In genomic region chr4:118005883-118006282, GRCh38 we compare ENCODE assay signal across 33 cellular contexts. TPM values are rescaled to one million over a fixed set of nuclear protein-coding genes. Genes with fewer than 3 reads are reported as not detected.
A peak's percentile ranks its signal among the peaks of the same experiment; 100 is the strongest.
DNase-seq lines count a peak whose midpoint lies in the region; ATAC-seq and TF ChIP-seq lines count a peak whose summit lies in the region.
"Had no signal": no experiment of that assay in that cellular context is flagged by ENCODE, and none has a peak within 500 bp of the region (broad histone marks: within the 10 kb centered on the region; RNA-seq: fewer than 3 reads in every experiment).

No MANE protein-coding gene starts in this region.

- no peaks in the 10 kb centered on the region for H3K79me1 ChIP-seq in mesenchymal stem cell (replicated peaks; ENCODE audit: low read length, poor library complexity, severe bottlenecking)

- no peak overlapping the region for H2AFZ ChIP-seq in mesenchymal stem cell (ENCODE audit: low read depth, low read length)

- H2BK5ac ChIP-seq in mesenchymal stem cell (ENCODE audit: low read depth, low read length, poor library complexity, severe bottlenecking): no peak overlapping the region

- no TSS peak for BruUV-seq in A673 (replicated peaks; lab: Mats Ljungman, UMichigan)

- H3K27me3 Mint-ChIP-seq in activated CD8-positive, alpha-beta memory T cell treated with anti-CD3 and anti-CD28 coated beads, Interleukin-2, amount 10 ng/mL, durations not matched to agents 7 days and 5 days: no peaks in the 10 kb centered on the region
- H3K27me3 Mint-ChIP-seq: activated naive CD4-positive, alpha-beta T cell treated with anti-CD3 and anti-CD28 coated beads, Interleukin-2, amount 50 U/mL, for 24 hours; CD4-positive, alpha-beta memory T cell had no signal

- no peaks in the 10 kb centered on the region for H3K4me1 Mint-ChIP-seq in activated CD8-positive, alpha-beta memory T cell treated with anti-CD3 and anti-CD28 coated beads, Interleukin-2, amount 10 ng/mL, durations not matched to agents 7 days and 5 days
- H3K4me1 Mint-ChIP-seq: activated naive CD4-positive, alpha-beta T cell treated with anti-CD3 and anti-CD28 coated beads, Interleukin-2, amount 50 U/mL, for 24 hours; CD4-positive, alpha-beta memory T cell; immature natural killer cell had no signal

- no peak overlapping the region for H3K14ac ChIP-seq in mesenchymal stem cell (ENCODE audit: low read length in 2 of 2)

- no peak overlapping the region for H3K4ac ChIP-seq in mesenchymal stem cell (ENCODE audit: low read depth in 1 of 2, low read length in 2 of 2)

- CTCF ChIA-PET in A673 (lab: Charles Lee): no interaction called here
- CTCF ChIA-PET in activated CD8-positive, alpha-beta memory T cell treated with anti-CD3 and anti-CD28 coated beads, Interleukin-2, amount 10 ng/mL, durations not matched to agents 7 days and 5 days (lab: Charles Lee): no interaction called here

- H3K36me3 Mint-ChIP-seq in activated CD8-positive, alpha-beta memory T cell treated with anti-CD3 and anti-CD28 coated beads, Interleukin-2, amount 10 ng/mL, durations not matched to agents 7 days and 5 days: no peaks in the 10 kb centered on the region
- H3K36me3 Mint-ChIP-seq: activated naive CD4-positive, alpha-beta T cell treated with anti-CD3 and anti-CD28 coated beads, Interleukin-2, amount 50 U/mL, for 24 hours; CD4-positive, alpha-beta memory T cell; immature natural killer cell had no signal

- H3K27ac ChIP-seq in A673 (ENCODE audit: low read depth, low read length, poor library complexity, severe bottlenecking): no peak overlapping the region
- H3K27ac ChIP-seq in mesenchymal stem cell (ENCODE audit: low read length, poor library complexity, severe bottlenecking): no peak overlapping the region
- H3K27ac ChIP-seq: cardiac muscle cell, coronary artery, esophagus muscularis mucosa, psoas muscle, stomach, thyroid gland had no signal

- POLR2A ChIA-PET in A673 (lab: Charles Lee; ENCODE audit: low non-redundant PET): no interaction called here

- no peak for ATAC-seq in GM19467 (IDR thresholded peaks at IDR 0.05; ENCODE audit: unreplicated experiment)
- no peak for ATAC-seq in GM21825 (IDR thresholded peaks at IDR 0.05; ENCODE audit: unreplicated experiment)
- ATAC-seq in activated CD8-positive, alpha-beta memory T cell treated with anti-CD3 and anti-CD28 coated beads, Interleukin-2, amount 10 ng/mL, durations not matched to agents 7 days and 5 days: no peak
- ATAC-seq: K562, left colon, psoas muscle had no signal

- in situ Hi-C loops in astrocyte of the cerebellum (cut with HindIII; ENCODE audit: low sequenced_read_pairs): no loop called here

- no peaks in the 10 kb centered on the region for H3K4me1 ChIP-seq in A673 (ENCODE audit: insufficient read depth, low read length, poor library complexity, severe bottlenecking)
- no peaks in the 10 kb centered on the region for H3K4me1 ChIP-seq in mesenchymal stem cell (ENCODE audit: control insufficient read depth, insufficient read depth, low read depth, low read length)
- H3K4me1 ChIP-seq: esophagus muscularis mucosa, psoas muscle, stomach, thyroid gland had no signal

- no peak overlapping the region for H3K27ac Mint-ChIP-seq in activated CD8-positive, alpha-beta memory T cell treated with anti-CD3 and anti-CD28 coated beads, Interleukin-2, amount 10 ng/mL, durations not matched to agents 7 days and 5 days
- H3K27ac Mint-ChIP-seq: activated naive CD4-positive, alpha-beta T cell treated with anti-CD3 and anti-CD28 coated beads, Interleukin-2, amount 50 U/mL, for 24 hours; CD4-positive, alpha-beta memory T cell; immature natural killer cell had no signal

- intact Hi-C loops in A673 (cut with micrococcal nuclease; ENCODE audit: unreplicated experiment): no loop called here

- no peaks in the 10 kb centered on the region for H3K9me3 Mint-ChIP-seq in activated CD8-positive, alpha-beta memory T cell treated with anti-CD3 and anti-CD28 coated beads, Interleukin-2, amount 10 ng/mL, durations not matched to agents 7 days and 5 days (ENCODE audit: low read depth)
- H3K9me3 Mint-ChIP-seq: activated naive CD4-positive, alpha-beta T cell treated with anti-CD3 and anti-CD28 coated beads, Interleukin-2, amount 50 U/mL, for 24 hours; CD4-positive, alpha-beta memory T cell had no signal

- no peak overlapping the region for H3K23ac ChIP-seq in mesenchymal stem cell (ENCODE audit: low read length in 2 of 2)

- 100% methylated on average over 3 of the region's 3 CpGs for WGBS in mesenchymal stem cell

- TF ChIP-seq CTCF in A673 (conservative IDR thresholded peaks at IDR 0.05; ENCODE audit: low read depth, low read length): peak; percentile 30; the same call in 1 of the 2 replicates
- TF ChIP-seq CTCF in astrocyte of the cerebellum (IDR thresholded peaks at IDR 0.05; ENCODE audit: low read depth, low read length, missing control alignments): peak; percentile 26

- no peak overlapping the region for H4K91ac ChIP-seq in mesenchymal stem cell (ENCODE audit: low read length)

- H3K9ac ChIP-seq in mesenchymal stem cell (ENCODE audit: low read length): no peak overlapping the region

- no peak for DNase-seq in A673 (ENCODE audit: low spot score)
- peak; percentile 5 for DNase-seq in NCI-H69 (lab: John Stamatoyannopoulos, UW)
- no peak for DNase-seq in astrocyte of the cerebellum (ENCODE audit: low read depth)
- DNase-seq in mesenchymal stem cell: peak; percentile 9
- no peak for DNase-seq in DMS53 (lab: John Stamatoyannopoulos, UW)
- DNase-seq in activated CD8-positive, alpha-beta memory T cell treated with anti-CD3 and anti-CD28 coated beads, Interleukin-2, amount 10 ng/mL, durations not matched to agents 7 days and 5 days: no peak
- DNase-seq: activated CD4-positive, alpha-beta T cell treated with anti-CD3 and anti-CD28 coated beads, Interleukin-2, amount 50 U/mL, for 48 hours; activated CD8-positive, alpha-beta memory T cell treated with anti-CD3 and anti-CD28 coated beads, Interleukin-2, amount 50 U/mL, for 48 hours; AML-193; amygdala; CD4-positive, alpha-beta memory T cell; effector memory CD4-positive, alpha-beta T cell; foreskin melanocyte; HCEC 1CT; immature natural killer cell; left colon; mammary epithelial cell; MM.1S; NCI-H1417 treated with DMSO at 0.1 percent for 48 hours; NCI-H510A treated with DMSO at 0.1 percent for 48 hours; psoas muscle; SHP77; stomach; thyroid gland had no signal

- H2BK15ac ChIP-seq in mesenchymal stem cell (ENCODE audit: low read depth, poor library complexity, severe bottlenecking): no peak overlapping the region

- no peak overlapping the region for H3K18ac ChIP-seq in mesenchymal stem cell (ENCODE audit: low read depth in 1 of 2, low read length in 2 of 2)

- no peak overlapping the region for H3K4me3 Mint-ChIP-seq in activated CD8-positive, alpha-beta memory T cell treated with anti-CD3 and anti-CD28 coated beads, Interleukin-2, amount 10 ng/mL, durations not matched to agents 7 days and 5 days
- H3K4me3 Mint-ChIP-seq: activated naive CD4-positive, alpha-beta T cell treated with anti-CD3 and anti-CD28 coated beads, Interleukin-2, amount 50 U/mL, for 24 hours; CD4-positive, alpha-beta memory T cell; immature natural killer cell had no signal

- H3K9me3 ChIP-seq in A673 (ENCODE audit: low read depth, low read length, poor library complexity, severe bottlenecking) (no peaks in the 10 kb centered on the region), mesenchymal stem cell (ENCODE audit: control insufficient read depth, low read length) (no peaks in the 10 kb centered on the region)
- H3K9me3 ChIP-seq: esophagus muscularis mucosa, neutrophil, psoas muscle, stomach, thyroid gland had no signal

- H3K36me3 ChIP-seq in A673 (ENCODE audit: insufficient read depth, low read length, poor library complexity, severe bottlenecking) (no peaks in the 10 kb centered on the region), mesenchymal stem cell (ENCODE audit: control insufficient read depth in 1 of 2, insufficient read depth in 2 of 2, low read depth in 1 of 2, low read length in 2 of 2) (no peaks in the 10 kb centered on the region)
- H3K36me3 ChIP-seq: cardiac muscle cell, esophagus muscularis mucosa, neutrophil, stomach, thyroid gland had no signal

- H4K8ac ChIP-seq in mesenchymal stem cell (ENCODE audit: low read length): no peak overlapping the region

- no peak overlapping the region for H2BK12ac ChIP-seq in mesenchymal stem cell (ENCODE audit: low read length in 2 of 2)

- no peak overlapping the region for H3K4me3 ChIP-seq in A673 (ENCODE audit: low read depth, low read length, poor library complexity, severe bottlenecking)
- H3K4me3 ChIP-seq in astrocyte of the cerebellum (ENCODE audit: low read depth, low read length): no peak overlapping the region
- H3K4me3 ChIP-seq in mesenchymal stem cell (ENCODE audit: insufficient read depth in 1 of 2, low read depth in 1 of 2, low read length in 2 of 2): no peak overlapping the region
- H3K4me3 ChIP-seq: cardiac muscle cell, coronary artery, esophagus muscularis mucosa, K562, psoas muscle, stomach, thyroid gland had no signal

- no peaks in the 10 kb centered on the region for H3K27me3 ChIP-seq in A673 (replicated peaks; ENCODE audit: insufficient read depth, low read depth, low read length, poor library complexity)
- H3K27me3 ChIP-seq in mesenchymal stem cell (ENCODE audit: control insufficient read depth in 1 of 2, insufficient read depth in 1 of 2, low read length in 2 of 2): no peaks in the 10 kb centered on the region
- H3K27me3 ChIP-seq: cardiac muscle cell, esophagus muscularis mucosa, neutrophil, stomach, thyroid gland had no signal

- no peak overlapping the region for H2AK5ac ChIP-seq in mesenchymal stem cell (ENCODE audit: low read length, severe bottlenecking)

- no peak overlapping the region for H2BK120ac ChIP-seq in mesenchymal stem cell (ENCODE audit: low read depth, low read length)

- no peak overlapping the region for H3K4me2 ChIP-seq in mesenchymal stem cell (ENCODE audit: low read length, poor library complexity, severe bottlenecking)

RNA-seq across cellular contexts. Expression of gene NDST3, which starts 28.4 kb away (rescaled TPM):
- 2.6 and 3.0 TPM in 2 replicates for total RNA-seq in A673 (2021)
- polyA plus RNA-seq in mesenchymal stem cell (2013, experiment 1 of 2): 1.9 TPM
- 2.1 TPM for polyA plus RNA-seq in mesenchymal stem cell (2013, experiment 2 of 2)
- not detected for total RNA-seq in activated CD8-positive, alpha-beta memory T cell treated with anti-CD3 and anti-CD28 coated beads, Interleukin-2, amount 10 ng/mL, durations not matched to agents 7 days and 5 days
- total RNA-seq: CD4-positive, alpha-beta memory T cell; G401; K562; mammary epithelial cell; psoas muscle had no signal
- polyA plus RNA-seq: CD4-positive, alpha-beta memory T cell; immature natural killer cell; K562; mammary epithelial cell; psoas muscle had no signal

Comparison
In these comparisons a context has a peak if more than half of its experiments do, and no peak if none do; other contexts are left out.
1. DNase-seq: peak in NCI-H69 (single experiment) and mesenchymal stem cell (single experiment); none in A673 (single experiment), astrocyte of the cerebellum (single experiment), DMS53 (single experiment) and activated CD8-positive, alpha-beta memory T cell treated with anti-CD3 and anti-CD28 coated beads, Interleukin-2, amount 10 ng/mL, durations not matched to agents 7 days and 5 days (single experiment).